ENCODE assay signal across 8 cellular contexts in the genomic region with DNA sequence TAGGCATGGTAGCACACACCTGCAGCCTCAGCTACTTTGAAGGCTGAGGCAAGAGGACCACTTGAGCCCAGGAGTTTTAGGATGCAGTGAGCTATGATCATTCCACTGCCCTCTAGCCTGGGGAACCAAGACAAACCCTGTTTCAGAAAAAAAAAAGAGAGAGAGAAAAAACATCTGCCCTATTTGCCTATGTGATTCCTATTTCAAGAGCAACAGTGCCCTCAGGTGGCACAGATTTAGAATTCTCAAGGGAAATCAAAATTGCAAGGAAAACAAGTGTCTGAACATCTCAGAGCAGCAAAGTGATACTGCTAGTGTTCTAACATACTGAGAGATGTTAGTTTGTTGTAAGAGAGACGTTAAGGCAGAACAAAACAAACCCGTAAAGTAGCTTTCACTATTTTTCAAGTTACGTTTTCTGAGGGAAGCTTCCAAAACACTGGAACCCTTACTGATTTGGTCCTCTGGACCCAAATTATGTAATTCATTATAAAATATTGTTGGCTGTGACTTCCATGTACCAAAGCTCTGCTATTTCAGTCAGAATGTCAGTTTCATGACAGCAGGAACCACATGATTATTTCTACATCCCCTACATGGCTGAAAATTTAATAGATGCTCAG.
DNase-seq lines count a peak whose midpoint lies in the region; ATAC-seq and TF ChIP-seq lines count a peak whose summit lies in the region.

No MANE protein-coding gene starts in this region.

- peak; percentile 54 for TF ChIP-seq CTCF in fibroblast of mammary gland (conservative IDR thresholded peaks at IDR 0.05; ENCODE audit: control insufficient read depth, insufficient read depth, low read depth, low read length)

- DNase-seq in DMS 273 treated with DMSO at 0.1 percent for 48 hours (lab: John Stamatoyannopoulos, UW), result peak; percentile 11
- peak; percentile 54 for DNase-seq in NCI-H2227 (lab: John Stamatoyannopoulos, UW; ENCODE audit: unreplicated experiment)
- DNase-seq in activated CD4-positive, alpha-beta T cell treated with anti-CD3 and anti-CD28 coated beads for 48 hours, result peak; percentile 41
- DNase-seq in fibroblast of mammary gland (ENCODE audit: low read depth), result peak; percentile 73
- peak; percentile 94 for DNase-seq in pons (ENCODE audit: low spot score)
- DNase-seq in HPDE6-E6E7 (ENCODE audit: extremely low spot score), result no peak

- ATAC-seq in GM19324 (IDR thresholded peaks at IDR 0.05; ENCODE audit: low FRiP score, unreplicated experiment) (peak; percentile 61), HG03196 (IDR thresholded peaks at IDR 0.05; ENCODE audit: unreplicated experiment) (peak; percentile 85)

- H3K4me3 ChIP-seq in fibroblast of mammary gland (ENCODE audit: control insufficient read depth, low read depth, low read length), result no peak overlapping the region
